11 cellular contexts compared by ENCODE assay signal in the genomic region with DNA sequence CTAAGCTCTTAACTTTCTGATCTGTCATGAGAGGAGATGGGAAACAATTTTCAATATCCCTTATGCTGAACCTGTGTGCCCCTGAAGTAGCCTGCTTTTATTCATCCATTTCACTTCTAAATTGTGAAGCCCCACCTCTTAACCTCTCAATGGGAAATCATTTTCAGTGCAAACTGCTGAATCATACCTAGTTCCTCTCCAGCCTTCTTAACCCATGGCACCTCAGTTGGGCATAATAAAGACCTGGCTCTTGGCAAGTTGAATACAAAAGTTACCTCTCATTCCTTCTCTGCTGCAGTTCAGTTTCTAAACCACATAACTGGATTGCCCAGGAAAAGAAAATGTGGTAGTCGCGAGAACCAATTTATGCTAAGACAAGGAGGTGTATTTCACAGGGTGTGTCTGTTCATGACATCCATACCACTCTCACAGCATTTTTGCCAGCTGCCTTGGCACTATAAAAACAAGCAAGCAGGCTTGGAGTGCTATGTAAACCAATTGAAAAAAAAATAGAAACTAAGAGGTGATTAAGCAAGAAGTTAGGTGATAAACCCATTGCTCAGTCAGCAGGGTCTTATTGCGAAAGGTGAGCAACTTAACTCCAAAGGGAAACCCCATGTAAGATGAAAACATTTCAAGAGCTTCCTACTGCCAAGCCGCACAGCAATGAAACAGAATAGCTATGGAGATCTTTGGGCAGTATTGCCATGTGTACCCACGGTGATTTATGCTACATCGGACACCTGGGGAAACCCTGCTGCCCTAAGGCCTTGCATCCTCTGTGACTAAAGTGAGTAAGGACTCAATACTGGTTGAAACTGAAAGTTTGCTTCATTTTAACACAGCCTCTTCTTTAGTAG. TPM values are rescaled to one million over a fixed set of nuclear protein-coding genes. Genes with fewer than 3 reads are reported as not detected.
DNase-seq lines count a peak whose midpoint lies in the region; ATAC-seq and TF ChIP-seq lines count a peak whose summit lies in the region.
"Had no signal": no experiment of that assay in that cellular context is flagged by ENCODE, and none has a peak within 500 bp of the region (broad histone marks: within the 10 kb centered on the region; RNA-seq: fewer than 3 reads in every experiment).

No MANE protein-coding gene starts in this region.

- peak; percentile 100 for ATAC-seq in GM21528 (IDR thresholded peaks at IDR 0.05; ENCODE audit: low FRiP score, unreplicated experiment)
- ATAC-seq in HG03432 (IDR thresholded peaks at IDR 0.05; ENCODE audit: unreplicated experiment), result peak; percentile 99
- ATAC-seq: body of pancreas had no signal

- H3K27me3 Mint-ChIP-seq in activated naive CD4-positive, alpha-beta T cell treated with anti-CD3 and anti-CD28 coated beads, Interleukin-2, amount 10 ng/mL, durations not matched to agents 7 days and 5 days, result no peaks in the 10 kb centered on the region

- H3K36me3 ChIP-seq in H7 (replicated peaks; ENCODE audit: control insufficient read depth, insufficient read depth, low read length) (no peaks in the 10 kb centered on the region), sigmoid colon (no peaks in the 10 kb centered on the region)
- H3K36me3 ChIP-seq: left ventricle myocardium inferior had no signal

- TF ChIP-seq EP300 in sigmoid colon (IDR thresholded peaks at IDR 0.05), result no peak

- TF ChIP-seq POLR2A in sigmoid colon (IDR thresholded peaks at IDR 0.05), result no peak

- no peaks in the 10 kb centered on the region for H3K27me3 ChIP-seq in H7 (ENCODE audit: control insufficient read depth, insufficient read depth, low read length)
- no peaks in the 10 kb centered on the region for H3K27me3 ChIP-seq in sigmoid colon
- H3K27me3 ChIP-seq: body of pancreas had no signal

- CTCF ChIA-PET in activated naive CD4-positive, alpha-beta T cell treated with anti-CD3 and anti-CD28 coated beads, Interleukin-2, amount 10 ng/mL, durations not matched to agents 7 days and 5 days (lab: Charles Lee), result interaction anchor here (0.7 kb wide), 1 partner anchor 1458 kb away, joined by 3 read pairs; no protein-coding TSS in a partner anchor

- TF ChIP-seq CTCF in GM13977 (IDR thresholded peaks at IDR 0.05; ENCODE audit: extremely low read depth, insufficient read depth, missing control alignments) (no peak), epithelial cell of proximal tubule (conservative IDR thresholded peaks at IDR 0.05; ENCODE audit: low read depth, low read length) (no peak), sigmoid colon (IDR thresholded peaks at IDR 0.05) (no peak)

- H3K9me3 ChIP-seq in sigmoid colon, result no peaks in the 10 kb centered on the region
- H3K9me3 ChIP-seq: body of pancreas, left ventricle myocardium inferior had no signal

- H3K27ac Mint-ChIP-seq in activated naive CD4-positive, alpha-beta T cell treated with anti-CD3 and anti-CD28 coated beads, Interleukin-2, amount 10 ng/mL, durations not matched to agents 7 days and 5 days, result no peak overlapping the region

- no peaks in the 10 kb centered on the region for H3K9me3 Mint-ChIP-seq in activated naive CD4-positive, alpha-beta T cell treated with anti-CD3 and anti-CD28 coated beads, Interleukin-2, amount 10 ng/mL, durations not matched to agents 7 days and 5 days

- peak; percentile 24 for DNase-seq in GM13977 (ENCODE audit: low spot score)
- peak; percentile 66 for DNase-seq in epithelial cell of proximal tubule (ENCODE audit: low read depth)
- no peak for DNase-seq in H7
- DNase-seq in activated naive CD4-positive, alpha-beta T cell treated with anti-CD3 and anti-CD28 coated beads, Interleukin-2, amount 10 ng/mL, durations not matched to agents 7 days and 5 days, result no peak
- DNase-seq in sigmoid colon, result no peak
- no peak for DNase-seq in effector CD8-positive, alpha-beta T cell (lab: John Stamatoyannopoulos, UW)
- DNase-seq: body of pancreas, KG1, left ventricle myocardium inferior had no signal

- in situ Hi-C loops in GM13977 (cut with MboI; ENCODE audit: low pct_unique_long_range_greater_than_20kb, low sequenced_read_pairs, unreplicated experiment), result no loop called here

- no peak overlapping the region for H3K27ac ChIP-seq in sigmoid colon
- H3K27ac ChIP-seq: body of pancreas, left ventricle myocardium inferior had no signal

- H3K36me3 Mint-ChIP-seq in activated naive CD4-positive, alpha-beta T cell treated with anti-CD3 and anti-CD28 coated beads, Interleukin-2, amount 10 ng/mL, durations not matched to agents 7 days and 5 days, result no peaks in the 10 kb centered on the region

- H3K4me3 ChIP-seq in epithelial cell of proximal tubule (ENCODE audit: low read depth, low read length) (no peak overlapping the region), H7 (ENCODE audit: insufficient read depth, low read depth, low read length) (no peak overlapping the region), sigmoid colon (no peak overlapping the region)
- H3K4me3 ChIP-seq: body of pancreas, left ventricle myocardium inferior had no signal

- intact Hi-C loops in sigmoid colon (cut with DNase I), result no loop called here

- 46 to 81% methylated on average over 6 of the region's 6 CpGs for WGBS in sigmoid colon, 2 donors

- peaks cover 0 to 21% (median 11%) of the 10 kb centered on the region in 4 donors for H3K4me1 ChIP-seq in sigmoid colon
- H3K4me1 ChIP-seq: body of pancreas had no signal

- no peaks in the 10 kb centered on the region for H3K4me1 Mint-ChIP-seq in activated naive CD4-positive, alpha-beta T cell treated with anti-CD3 and anti-CD28 coated beads, Interleukin-2, amount 10 ng/mL, durations not matched to agents 7 days and 5 days

- no peak overlapping the region for H3K4me3 Mint-ChIP-seq in activated naive CD4-positive, alpha-beta T cell treated with anti-CD3 and anti-CD28 coated beads, Interleukin-2, amount 10 ng/mL, durations not matched to agents 7 days and 5 days

RNA-seq across cellular contexts. Expression of gene DKK1, which starts 57.0 kb away (rescaled TPM):
- total RNA-seq in epithelial cell of proximal tubule, result 3.2 and 39.9 TPM in 2 replicates
- 1.0 and 1.3 TPM in 2 replicates for total RNA-seq in H7 (2014; rRNA removed; shearing (Covaris generic))
- 1 to 10 TPM in 3 of 4 donors, under 1 TPM in 1; 0.66 to 2.8 (median 2.3) TPM for total RNA-seq in sigmoid colon
- under 1 TPM in 1 of 3 donors, not detected in 2; 0.73 TPM for polyA plus RNA-seq in sigmoid colon
- total RNA-seq: body of pancreas, left ventricle myocardium inferior had no signal

Comparison
In these comparisons a context has a peak if more than half of its experiments do, and no peak if none do; other contexts are left out.
1. DNase-seq: peak in GM13977 (single experiment) and epithelial cell of proximal tubule (single experiment); none in H7 (single experiment), activated naive CD4-positive, alpha-beta T cell treated with anti-CD3 and anti-CD28 coated beads, Interleukin-2, amount 10 ng/mL, durations not matched to agents 7 days and 5 days (single experiment), sigmoid colon (single experiment) and effector CD8-positive, alpha-beta T cell (single experiment).